25 cellular contexts compared by ENCODE assay signal in the genomic region with DNA sequence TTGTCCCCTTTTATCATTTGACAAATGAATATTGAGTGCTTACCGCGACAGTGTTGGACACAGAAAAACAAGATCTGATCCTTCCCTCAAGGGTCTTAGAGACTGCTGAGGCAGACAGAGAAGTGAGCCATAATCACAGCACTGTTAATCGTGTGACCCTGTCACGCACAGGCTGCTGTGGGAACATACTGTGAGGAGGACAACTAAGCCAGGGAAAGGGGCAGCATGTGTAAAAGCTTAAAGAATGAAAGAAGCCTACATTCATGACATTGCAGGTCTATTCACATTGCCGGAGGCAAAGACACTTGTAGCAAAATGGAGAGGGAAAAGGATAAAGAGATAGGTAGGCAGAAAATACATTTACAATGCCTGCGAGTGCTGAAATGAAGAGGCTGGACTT. TPM values are rescaled to one million over a fixed set of nuclear protein-coding genes. Genes with fewer than 3 reads are reported as not detected.
DNase-seq lines count a peak whose midpoint lies in the region; ATAC-seq, FAIRE-seq and TF ChIP-seq lines count a peak whose summit lies in the region.
"Had no signal": no experiment of that assay in that cellular context is flagged by ENCODE, and none has a peak within 500 bp of the region (broad histone marks: within the 10 kb centered on the region; RNA-seq: fewer than 3 reads in every experiment).

No MANE protein-coding gene starts in this region.

- no peaks in the 10 kb centered on the region for H3F3A ChIP-seq in PC-9 (ENCODE audit: insufficient read depth, low read depth)

- no peaks in the 10 kb centered on the region for H3K9me3 ChIP-seq in PC-9 (ENCODE audit: insufficient read depth, low read depth)
- H3K9me3 ChIP-seq in left ventricle myocardium inferior (replicated peaks) = no peaks in the 10 kb centered on the region
- no peaks in the 10 kb centered on the region for H3K9me3 ChIP-seq in psoas muscle
- H3K9me3 ChIP-seq: SJCRH30, transverse colon had no signal

- H3K4me1 ChIP-seq in PC-9 (replicated peaks; ENCODE audit: insufficient read depth) = no peaks in the 10 kb centered on the region
- peaks cover 89% of the 10 kb centered on the region for H3K4me1 ChIP-seq in left ventricle myocardium inferior
- peaks cover 73% of the 10 kb centered on the region for H3K4me1 ChIP-seq in psoas muscle
- H3K4me1 ChIP-seq: SJCRH30, transverse colon had no signal

- ATAC-seq in psoas muscle = peak; percentile 5 to 84 (median 81)
- no peak for ATAC-seq in GM19035 (IDR thresholded peaks at IDR 0.05; ENCODE audit: unreplicated experiment)
- ATAC-seq: CD8-positive, alpha-beta T cell; HCT116; HepG2; stimulated activated naive CD8-positive, alpha-beta T cell treated with anti-CD3 and anti-CD28 coated beads, Interleukin-15, amount 100 ng/mL, for 72 hours had no signal

- BruUV-seq in PC-9 (replicated peaks; lab: Mats Ljungman, UMichigan) = no TSS peak

- H3K27me3 ChIP-seq in PC-9 (ENCODE audit: insufficient read depth, low read depth) (no peaks in the 10 kb centered on the region), left ventricle myocardium inferior (ENCODE audit: low read depth) (no peaks in the 10 kb centered on the region), psoas muscle (ENCODE audit: insufficient read depth in 3 of 3, low read length in 2 of 3) (no peaks in the 10 kb centered on the region)
- H3K27me3 ChIP-seq: SJCRH30, transverse colon had no signal

- CTCF ChIA-PET in PC-9 (lab: Charles Lee) = no interaction called here

- H3K27ac ChIP-seq in PC-9 (no peak overlapping the region), left ventricle myocardium inferior (replicated peaks) (peak overlapping the region; percentile 27), psoas muscle (peak overlapping the region; percentile 54)
- H3K27ac ChIP-seq: SJCRH30, transverse colon had no signal

- no peaks in the 10 kb centered on the region for H4K20me1 ChIP-seq in PC-9 (ENCODE audit: insufficient read depth)

- no peaks in the 10 kb centered on the region for H3K79me2 ChIP-seq in PC-9 (ENCODE audit: low read depth)

- H3K9me2 ChIP-seq in PC-9 (ENCODE audit: insufficient read depth) = no peaks in the 10 kb centered on the region

- H3K4me2 ChIP-seq in PC-9 = no peak overlapping the region

- H3K4me3 ChIP-seq in PC-9 = no peak overlapping the region
- peak overlapping the region; percentile 21 for H3K4me3 ChIP-seq in left ventricle myocardium inferior
- H3K4me3 ChIP-seq in psoas muscle = peak overlapping the region; percentile 40
- H3K4me3 ChIP-seq: SJCRH30, transverse colon had no signal

- 32 to 43% (median 34%) methylated on average over 6 of the region's 6 CpGs for WGBS in psoas muscle, 3 donors

- 0 out of 2 replicates have a peak overlapping the region, but pooled peaks have one; percentile 5 for H2AFZ ChIP-seq in PC-9

- TF ChIP-seq CTCF in PC-9 (conservative IDR thresholded peaks at IDR 0.05) (no peak), left ventricle myocardium inferior (IDR thresholded peaks at IDR 0.05; ENCODE audit: borderline replicate concordance) (no peak), psoas muscle (IDR thresholded peaks at IDR 0.05) (no peak)

- H3K36me3 ChIP-seq in PC-9 (ENCODE audit: low read depth) (no peaks in the 10 kb centered on the region), left ventricle myocardium inferior (no peaks in the 10 kb centered on the region), psoas muscle (ENCODE audit: insufficient read depth in 1 of 2, low read depth in 1 of 2) (peaks cover 0 to 10% of the 10 kb centered on the region in 2 donors)
- H3K36me3 ChIP-seq: SJCRH30, transverse colon had no signal

- peak in 2 of 3 experiments; percentile 32 to 64 for DNase-seq in NCI-H1417 (lab: John Stamatoyannopoulos, UW)
- no peak for DNase-seq in PC-9
- no peak for DNase-seq in left ventricle myocardium inferior
- DNase-seq in psoas muscle = no peak
- no peak for DNase-seq in stimulated activated CD4-positive, alpha-beta T cell treated with anti-CD3 and anti-CD28 coated beads, Interleukin-4, amount 100 ng/mL, for 1 hour
- DNase-seq in GM19239 (ENCODE audit: insufficient read length, low spot score) = no peak
- DNase-seq: activated CD4-positive, alpha-beta T cell treated with anti-CD3 and anti-CD28 coated beads, Interleukin-2, amount 50 U/mL, for 4 hours; activated CD8-positive, alpha-beta memory T cell treated with anti-CD3 and anti-CD28 coated beads, Interleukin-2, amount 50 U/mL, for 48 hours; CD8-positive, alpha-beta T cell; DMS53; hypothalamus; naive B cell; NCI-H1092 treated with DMSO at 0.1 percent for 48 hours; NCI-H526 treated with DMSO at 0.1 percent for 48 hours; SJCRH30; small intestine; stimulated activated CD4-positive, alpha-beta T cell treated with anti-CD3 and anti-CD28 coated beads, Interleukin-4, amount 100 ng/mL, for 24 hours; stimulated activated naive CD8-positive, alpha-beta T cell treated with anti-CD3 and anti-CD28 coated beads, Interleukin-15, amount 100 ng/mL, for 72 hours; transverse colon had no signal

- FAIRE-seq in GM19239 (lab: Jason Lieb, UNC) = no peak
- FAIRE-seq: bronchial epithelial cell, GM12891, HepG2, islet of Langerhans, small intestine had no signal

- POLR2A ChIA-PET in PC-9 (lab: Charles Lee; ENCODE audit: unreplicated experiment) = no interaction called here

- intact Hi-C loops in PC-9 (cut with micrococcal nuclease; ENCODE audit: unreplicated experiment) (no loop called here), left ventricle myocardium inferior (cut with micrococcal nuclease) (no loop called here), psoas muscle (cut with DNase I) (no loop called here)

RNA-seq across cellular contexts. Expression of gene TRDN, which starts 32.7 kb away (rescaled TPM):
- total RNA-seq in PC-9 (2021) = not detected in 2 replicates
- total RNA-seq in left ventricle myocardium inferior = 453 TPM
- total RNA-seq in psoas muscle = 1,000 to 10,000 TPM in 1 of 4 donors, 100 to 1,000 TPM in 3; 399 to 1,361 (median 722) TPM
- polyA plus RNA-seq in psoas muscle = 100 to 1,000 TPM in 2 of 3 donors, 10 to 100 TPM in 1; 79.7 to 388 (median 250) TPM
- total RNA-seq: bronchial epithelial cell; CD8-positive, alpha-beta T cell; HepG2 had no signal
- polyA plus RNA-seq: HepG2 had no signal

Comparison
In these comparisons a context has a peak if more than half of its experiments do, and no peak if none do; other contexts are left out.
1. DNase-seq: peak in NCI-H1417 (2 of 3); none in PC-9 (0 of 2), left ventricle myocardium inferior (single experiment), psoas muscle (0 of 2), stimulated activated CD4-positive, alpha-beta T cell treated with anti-CD3 and anti-CD28 coated beads, Interleukin-4, amount 100 ng/mL, for 1 hour (single experiment) and GM19239 (single experiment).
2. RNA of gene TRDN, which starts 32.7 kb away (total RNA-seq): 399 to 1,361 TPM in psoas muscle and 453 TPM in left ventricle myocardium inferior (single experiment); not detected in PC-9; every median in the first group is over 100 times any median in the second.